In genomic region chr3:197407526-197407925, GRCh38 we compare ENCODE assay signal across 24 cellular contexts.
"Had no signal": no experiment of that assay in that cellular context is flagged by ENCODE, and none has a peak within 500 bp of the region (broad histone marks: within the 10 kb centered on the region; RNA-seq: fewer than 3 reads in every experiment).

No MANE protein-coding gene starts in this region.

- ATAC-seq: activated CD4-positive, CD25-positive, alpha-beta regulatory T cell treated with anti-CD3 and anti-CD28 coated beads, Interleukin-2, amount 50 U/mL, for 24 hours; activated CD8-positive, alpha-beta T cell treated with anti-CD3 and anti-CD28 coated beads for 36 hours; activated T-cell treated with anti-CD3 and anti-CD28 coated beads, Interleukin-2, amount 50 U/mL, for 72 hours had no signal

- H3K9me3 Mint-ChIP-seq: activated CD8-positive, alpha-beta T cell treated with anti-CD3 and anti-CD28 coated beads for 36 hours; activated naive CD4-positive, alpha-beta T cell treated with anti-CD3 and anti-CD28 coated beads, Interleukin-2, amount 50 U/mL, for 24 hours; T-helper 1 cell treated with Interleukin-12 subunit alpha and Interleukin-12 subunit beta and Interleukin-4 antibody, amounts not matched to agents 30 μg/mL and 1 μg/mL, for 36 hours had no signal

- H3K27me3 ChIP-seq: breast epithelium, Peyer's patch, SJCRH30 had no signal

- H3K4me1 ChIP-seq: breast epithelium, Peyer's patch had no signal

- H3K4me3 Mint-ChIP-seq: activated CD8-positive, alpha-beta T cell treated with anti-CD3 and anti-CD28 coated beads for 36 hours; activated naive CD4-positive, alpha-beta T cell treated with anti-CD3 and anti-CD28 coated beads, Interleukin-2, amount 50 U/mL, for 24 hours; activated T-cell treated with anti-CD3 and anti-CD28 coated beads, Interleukin-2, amount 50 U/mL, for 72 hours; T-helper 1 cell treated with Interleukin-12 subunit alpha and Interleukin-12 subunit beta and Interleukin-4 antibody, amounts not matched to agents 30 μg/mL and 1 μg/mL, for 36 hours had no signal

- H3K36me3 ChIP-seq: breast epithelium, Peyer's patch, SJCRH30 had no signal

- H3K4me3 ChIP-seq: breast epithelium, Peyer's patch, SJCRH30 had no signal

- H3K27ac ChIP-seq: breast epithelium, Peyer's patch, RWPE1, SJCRH30 had no signal

- H3K4me1 Mint-ChIP-seq: activated naive CD4-positive, alpha-beta T cell treated with anti-CD3 and anti-CD28 coated beads, Interleukin-2, amount 50 U/mL, for 24 hours had no signal

- H3K36me3 Mint-ChIP-seq: activated naive CD4-positive, alpha-beta T cell treated with anti-CD3 and anti-CD28 coated beads, Interleukin-2, amount 50 U/mL, for 24 hours had no signal

- H3K27ac Mint-ChIP-seq: activated CD8-positive, alpha-beta T cell treated with anti-CD3 and anti-CD28 coated beads for 36 hours; activated naive CD4-positive, alpha-beta T cell treated with anti-CD3 and anti-CD28 coated beads, Interleukin-2, amount 50 U/mL, for 24 hours; activated T-cell treated with anti-CD3 and anti-CD28 coated beads, Interleukin-2, amount 50 U/mL, for 72 hours; T-helper 1 cell treated with Interleukin-12 subunit alpha and Interleukin-12 subunit beta and Interleukin-4 antibody, amounts not matched to agents 30 μg/mL and 1 μg/mL, for 36 hours had no signal

- H3K9me3 ChIP-seq: breast epithelium, Peyer's patch, SJCRH30 had no signal

- DNase-seq: activated CD4-positive, alpha-beta T cell treated with anti-CD3 and anti-CD28 coated beads for 4 hours; activated CD8-positive, alpha-beta memory T cell treated with anti-CD3 and anti-CD28 coated beads, Interleukin-2, amount 50 U/mL, for 4 hours; activated CD8-positive, alpha-beta T cell treated with anti-CD3 and anti-CD28 coated beads for 36 hours; activated naive CD4-positive, alpha-beta T cell; activated T-cell treated with anti-CD3 and anti-CD28 coated beads, Interleukin-2, amount 50 U/mL, for 72 hours; caudate nucleus; Kasumi-1; NCI-H1048; NCI-H146; NCI-H187 treated with DMSO at 0.1 percent for 48 hours; NCI-H2081 treated with DMSO at 0.1 percent for 48 hours; NCI-H2171; NCI-H226; NCI-H526 treated with DMSO at 0.1 percent for 48 hours; NCI-H82; NK-92 treated with Interleukin-12 subunit alpha and Interleukin-12 subunit beta, amount 100 ng/mL, for 24 hours; Right ventricle myocardium superior had no signal
